Comparison of ENCODE assay signal across 11 cellular contexts in genomic region chrX:108160309-108160708, GRCh38.
"Had no signal": no experiment of that assay in that cellular context is flagged by ENCODE, and none has a peak within 500 bp of the region (broad histone marks: within the 10 kb centered on the region; RNA-seq: fewer than 3 reads in every experiment).

No MANE protein-coding gene starts in this region.

- FAIRE-seq: H1, H54 had no signal

- H3K9ac ChIP-seq: GM23248 had no signal

- H2AFZ ChIP-seq: GM23248, GM23338 had no signal

- H3K36me3 ChIP-seq: HAP-1 had no signal

- ATAC-seq: GM23338, HCT116 had no signal

- DNase-seq: GM23248, GOT3, H7, H9, HCEC 1CT, HFFc6 had no signal

- H3K4me1 ChIP-seq: HAP-1 had no signal

- H3K4me2 ChIP-seq: GM23338 had no signal

- H3K27ac Mint-ChIP-seq: GM23338, HFFc6 had no signal

- H3K4me1 Mint-ChIP-seq: GM23338, H9 had no signal

- H3K27ac ChIP-seq: GM23248 had no signal

- H3K9me3 ChIP-seq: HAP-1 had no signal

- H3K4me3 Mint-ChIP-seq: GM23338, H9, HFFc6 had no signal

- H3K4me3 ChIP-seq: GM23248, GM23338, HAP-1 had no signal

- H3K9me3 Mint-ChIP-seq: GM23338, H9, HFFc6 had no signal
